8 cellular contexts compared by ENCODE assay signal in genomic region chr3:9826815-9827574, GRCh38. TPM values are rescaled to one million over a fixed set of nuclear protein-coding genes. Genes with fewer than 3 reads are reported as not detected.
A peak's percentile ranks its signal among the peaks of the same experiment; 100 is the strongest.
DNase-seq lines count a peak whose midpoint lies in the region; ATAC-seq and TF ChIP-seq lines count a peak whose summit lies in the region.

No MANE protein-coding gene starts in this region.

- peak; percentile 54 for TF ChIP-seq CTCF in Loucy (conservative IDR thresholded peaks at IDR 0.05; ENCODE audit: low read length)

- H3K4me3 ChIP-seq in Loucy (ENCODE audit: low read length, poor library complexity, severe bottlenecking), result no peak overlapping the region
- H3K4me3 ChIP-seq in adipocyte (ENCODE audit: low read length), result no peak overlapping the region

- H3K36me3 ChIP-seq in Loucy (ENCODE audit: insufficient read depth, low read length) (peaks cover 14% of the 10 kb centered on the region; the same call in 1 of the 2 replicates), adipocyte (ENCODE audit: control insufficient read depth, insufficient read depth, low read length, severe bottlenecking) (peaks cover 23% of the 10 kb centered on the region)

- no peaks in the 10 kb centered on the region for H3K27me3 ChIP-seq in Loucy (ENCODE audit: insufficient read depth, low read length, poor library complexity, severe bottlenecking)
- H3K27me3 ChIP-seq in adipocyte (replicated peaks; ENCODE audit: control insufficient read depth, insufficient read depth, low read length), result no peaks in the 10 kb centered on the region

- no peaks in the 10 kb centered on the region for H3F3A ChIP-seq in Loucy (ENCODE audit: low read depth)

- H3K9me3 ChIP-seq in Loucy (ENCODE audit: insufficient read depth, low read depth, low read length) (no peaks in the 10 kb centered on the region), adipocyte (ENCODE audit: control insufficient read depth, low read length) (no peaks in the 10 kb centered on the region)

- H3K9ac ChIP-seq in Loucy (ENCODE audit: low read depth, low read length, poor library complexity, severe bottlenecking), result no peak overlapping the region
- no peak overlapping the region for H3K9ac ChIP-seq in adipocyte (ENCODE audit: low read length)

- H3K4me2 ChIP-seq in Loucy (ENCODE audit: low read depth, low read length, poor library complexity, severe bottlenecking), result no peak overlapping the region

- no peaks in the 10 kb centered on the region for H3K9me2 ChIP-seq in Loucy (replicated peaks; ENCODE audit: low read depth, low read length)

- H4K20me1 ChIP-seq in Loucy (ENCODE audit: insufficient read depth, low read length, poor library complexity, severe bottlenecking), result no peaks in the 10 kb centered on the region

- no peaks in the 10 kb centered on the region for H3K79me2 ChIP-seq in Loucy (ENCODE audit: insufficient read depth, low read length)

- no peak overlapping the region for H2AFZ ChIP-seq in Loucy (ENCODE audit: low read length)

- DNase-seq in GDM1 (lab: John Stamatoyannopoulos, UW) (peak; percentile 8), adipocyte (ENCODE audit: low read depth) (peak; percentile 11), lung microvascular endothelial cell (ENCODE audit: low read depth in 2 of 2) (peak; percentile 24 to 35), NOMO-1 treated with dmso at 0.1 percent for 144 hours (lab: John Stamatoyannopoulos, UW; ENCODE audit: unreplicated experiment) (no peak), superior temporal gyrus (ENCODE audit: extremely low spot score) (no peak)

- H3K4me1 ChIP-seq in Loucy (ENCODE audit: insufficient read depth, low read length, poor library complexity, severe bottlenecking), result no peaks in the 10 kb centered on the region
- no peaks in the 10 kb centered on the region for H3K4me1 ChIP-seq in adipocyte (ENCODE audit: control insufficient read depth, insufficient read depth, low read length)

- ATAC-seq in HG03196 (IDR thresholded peaks at IDR 0.05; ENCODE audit: unreplicated experiment), result no peak
- ATAC-seq in HG03135 (IDR thresholded peaks at IDR 0.05; ENCODE audit: unreplicated experiment), result no peak

RNA-seq across cellular contexts. Expression of gene RPUSD3, which starts 16.8 kb away (rescaled TPM):
- 15.9 TPM in 2 replicates for total RNA-seq in lung microvascular endothelial cell

RNA-seq across cellular contexts. Expression of gene TTLL3, which starts 16.9 kb away (rescaled TPM):
- total RNA-seq in lung microvascular endothelial cell, result 2.2 and 5.8 TPM in 2 replicates

RNA-seq across cellular contexts. Expression of gene ARPC4, which starts 34.1 kb away (rescaled TPM):
- 247 and 251 TPM in 2 replicates for total RNA-seq in lung microvascular endothelial cell

RNA-seq across cellular contexts. Expression of gene TADA3, which starts 34.7 kb away (rescaled TPM):
- total RNA-seq in lung microvascular endothelial cell, result 19.0 and 25.4 TPM in 2 replicates

RNA-seq across cellular contexts. Expression of gene CIDEC, which starts 53.1 kb away (rescaled TPM):
- not detected in 2 replicates for total RNA-seq in lung microvascular endothelial cell

Comparison
In these comparisons a context has a peak if more than half of its experiments do, and no peak if none do; other contexts are left out.
1. DNase-seq: peak in GDM1 (single experiment), adipocyte (single experiment) and lung microvascular endothelial cell (2 of 2); none in NOMO-1 treated with dmso at 0.1 percent for 144 hours (single experiment) and superior temporal gyrus (single experiment).